Comparison of ENCODE assay signal across 8 cellular contexts in genomic region chr19:14515501-14516047, GRCh38. TPM values are rescaled to one million over a fixed set of nuclear protein-coding genes. Genes with fewer than 3 reads are reported as not detected.
A peak's percentile ranks its signal among the peaks of the same experiment; 100 is the strongest.
DNase-seq lines count a peak whose midpoint lies in the region; ATAC-seq and TF ChIP-seq lines count a peak whose summit lies in the region.

No MANE protein-coding gene starts in this region.

- H3K79me2 ChIP-seq in DND-41 (ENCODE audit: insufficient read depth, low read length) = peaks cover 37% of the 10 kb centered on the region
- peaks cover 18% of the 10 kb centered on the region for H3K79me2 ChIP-seq in trophoblast cell (ENCODE audit: control insufficient read depth, insufficient read depth, low read length, poor library complexity)

- H3K4me3 ChIP-seq in DND-41 (ENCODE audit: low read depth in 1 of 2, low read length in 2 of 2) (peak overlapping the region in 1 of 2 experiments; percentile 85; a peak in 3 of 4 replicates), esophagus (ENCODE audit: low read depth in 1 of 2, low read length in 2 of 2) (peak overlapping the region; percentile 94 to 95), trophoblast cell (ENCODE audit: low read depth, low read length) (no peak overlapping the region)

- no peak overlapping the region for H2BK5ac ChIP-seq in trophoblast cell (ENCODE audit: low read depth, low read length, poor library complexity)

- peak overlapping the region; percentile 87 for H3K4ac ChIP-seq in trophoblast cell (ENCODE audit: low read depth, low read length)

- H4K91ac ChIP-seq in trophoblast cell (ENCODE audit: low read depth, low read length) = no peak overlapping the region

- peaks cover 40% of the 10 kb centered on the region for H4K20me1 ChIP-seq in DND-41 (ENCODE audit: insufficient read depth, low read length)

- H3K79me1 ChIP-seq in trophoblast cell (ENCODE audit: low read length) = peaks cover 13% of the 10 kb centered on the region

- no peak overlapping the region for H2AK5ac ChIP-seq in trophoblast cell (ENCODE audit: low read length)

- H3K4me1 ChIP-seq in DND-41 (ENCODE audit: insufficient read depth, low read length) (peaks cover 44% of the 10 kb centered on the region), esophagus (ENCODE audit: control insufficient read depth in 2 of 2, insufficient read depth in 2 of 2, low read length in 1 of 2) (peaks cover 3 to 6% of the 10 kb centered on the region in 2 donors), trophoblast cell (ENCODE audit: control insufficient read depth in 1 of 2, insufficient read depth in 2 of 2, low read length in 2 of 2) (peaks cover 10 to 13% of the 10 kb centered on the region in 2 experiments)

- H2AFZ ChIP-seq in DND-41 (ENCODE audit: low read depth, low read length) (no peak overlapping the region), trophoblast cell (ENCODE audit: insufficient read depth, low read length, poor library complexity) (no peak overlapping the region)

- H3K4me2 ChIP-seq in DND-41 (ENCODE audit: insufficient read depth, low read length) (peak overlapping the region; percentile 98), trophoblast cell (ENCODE audit: low read length) (peak overlapping the region; percentile 74)

- no peak overlapping the region for H2BK120ac ChIP-seq in trophoblast cell (ENCODE audit: insufficient read depth, low read length, poor library complexity)

- TF ChIP-seq CTCF in DND-41 (IDR thresholded peaks at IDR 0.05; ENCODE audit: borderline replicate concordance, extremely low read depth, low read length, poor library complexity, severe bottlenecking) = no peak
- TF ChIP-seq CTCF in VCaP (conservative IDR thresholded peaks at IDR 0.05) = no peak

- WGBS in esophagus, 2 donors = 44 to 60% methylated on average over 8 of the region's 8 CpGs
- no CpG with 5 or more reads among the region's 8 CpGs for WGBS in trophoblast cell (ENCODE audit: extremely low coverage, insufficient coverage, insufficient read length)

- H4K12ac ChIP-seq in trophoblast cell (ENCODE audit: low read depth, low read length) = no peak overlapping the region

- H3K9ac ChIP-seq in DND-41 (ENCODE audit: low read depth, low read length) (peak overlapping the region; percentile 89; the same call in 1 of the 2 replicates), trophoblast cell (ENCODE audit: low read length) (no peak overlapping the region)

- no peak overlapping the region for H2BK12ac ChIP-seq in trophoblast cell (ENCODE audit: low read length)

- H3K9me3 ChIP-seq in DND-41 (ENCODE audit: insufficient read depth, low read length, severe bottlenecking) = no peaks in the 10 kb centered on the region
- no peaks in the 10 kb centered on the region for H3K9me3 ChIP-seq in esophagus (ENCODE audit: control insufficient read depth in 2 of 2, insufficient read depth in 1 of 2, low read depth in 1 of 2, low read length in 1 of 2)
- no peaks in the 10 kb centered on the region for H3K9me3 ChIP-seq in trophoblast cell (ENCODE audit: insufficient read depth, low read depth, low read length)

- H3K18ac ChIP-seq in trophoblast cell (ENCODE audit: low read length) = no peak overlapping the region

- H3K14ac ChIP-seq in trophoblast cell (ENCODE audit: low read length) = no peak overlapping the region

- no peaks in the 10 kb centered on the region for H3K27me3 ChIP-seq in DND-41 (ENCODE audit: insufficient read depth, low read length, poor library complexity)
- no peaks in the 10 kb centered on the region for H3K27me3 ChIP-seq in esophagus (ENCODE audit: control insufficient read depth in 1 of 2, insufficient read depth in 2 of 2, low read length in 2 of 2)
- H3K27me3 ChIP-seq in trophoblast cell (ENCODE audit: insufficient read depth, low read length) = no peaks in the 10 kb centered on the region

- no peak for DNase-seq in DND-41
- DNase-seq in trophoblast cell = no peak
- DNase-seq in AG20443 (ENCODE audit: low spot score) = no peak
- DNase-seq in NCI-H226 = no peak
- no peak for DNase-seq in foreskin melanocyte

- no peak overlapping the region for H3K23ac ChIP-seq in trophoblast cell (ENCODE audit: low read length)

- H3K27ac ChIP-seq in DND-41 (ENCODE audit: low read length) = peak overlapping the region; percentile 43; the same call in 1 of the 2 replicates
- peak overlapping the region; percentile 89; the same call in 1 of the 2 replicates for H3K27ac ChIP-seq in VCaP
- H3K27ac ChIP-seq in esophagus (ENCODE audit: low read depth in 2 of 2, low read length in 1 of 2) = peak overlapping the region; percentile 72 to 98
- H3K27ac ChIP-seq in trophoblast cell (ENCODE audit: low read depth, low read length) = no peak overlapping the region

- H3K36me3 ChIP-seq in DND-41 (ENCODE audit: insufficient read depth, low read length) (peaks cover 35% of the 10 kb centered on the region), esophagus (ENCODE audit: control insufficient read depth in 2 of 2, insufficient read depth in 2 of 2, low read length in 1 of 2) (peaks cover 10 to 22% of the 10 kb centered on the region in 2 donors), trophoblast cell (ENCODE audit: control insufficient read depth in 1 of 2, insufficient read depth in 2 of 2, low read length in 2 of 2) (peaks cover 25 to 28% of the 10 kb centered on the region in 2 experiments)

- H4K8ac ChIP-seq in trophoblast cell (ENCODE audit: low read depth, low read length) = no peak overlapping the region

- ATAC-seq in DND-41 (ENCODE audit: insufficient read depth, low read depth) (no peak), GM18511 (IDR thresholded peaks at IDR 0.05; ENCODE audit: unreplicated experiment) (no peak)

RNA-seq across cellular contexts. Expression of gene DNAJB1, which starts 2.6 kb away (rescaled TPM):
- 100 to 1,000 TPM; 249 to 309 TPM for polyA plus RNA-seq in esophagus
- polyA plus RNA-seq in trophoblast cell (2013) = 61.8 and 62.4 TPM in 2 replicates

RNA-seq across cellular contexts. Expression of gene TECR, which starts 13.8 kb away (rescaled TPM):
- 100 to 1,000 TPM; 362 to 444 TPM for polyA plus RNA-seq in esophagus
- polyA plus RNA-seq in trophoblast cell (2013) = 261 and 265 TPM in 2 replicates

RNA-seq across cellular contexts. Expression of gene GIPC1, which starts 19.6 kb away (rescaled TPM):
- polyA plus RNA-seq in esophagus = 100 to 1,000 TPM; 269 to 368 TPM
- polyA plus RNA-seq in trophoblast cell (2013) = 67.2 and 69.0 TPM in 2 replicates

RNA-seq across cellular contexts. Expression of gene PTGER1, which starts 40.4 kb away (rescaled TPM):
- under 1 TPM; 0.32 to 0.47 TPM for polyA plus RNA-seq in esophagus
- polyA plus RNA-seq in trophoblast cell (2013) = 0.05 TPM in 1 of 2 replicates, not detected in the other

RNA-seq across cellular contexts. Expression of gene NDUFB7, which starts 56.3 kb away (rescaled TPM):
- 100 to 1,000 TPM; 471 to 517 TPM for polyA plus RNA-seq in esophagus
- polyA plus RNA-seq in trophoblast cell (2013) = 157 and 159 TPM in 2 replicates
